8 cellular contexts compared by ENCODE assay signal in the genomic region with DNA sequence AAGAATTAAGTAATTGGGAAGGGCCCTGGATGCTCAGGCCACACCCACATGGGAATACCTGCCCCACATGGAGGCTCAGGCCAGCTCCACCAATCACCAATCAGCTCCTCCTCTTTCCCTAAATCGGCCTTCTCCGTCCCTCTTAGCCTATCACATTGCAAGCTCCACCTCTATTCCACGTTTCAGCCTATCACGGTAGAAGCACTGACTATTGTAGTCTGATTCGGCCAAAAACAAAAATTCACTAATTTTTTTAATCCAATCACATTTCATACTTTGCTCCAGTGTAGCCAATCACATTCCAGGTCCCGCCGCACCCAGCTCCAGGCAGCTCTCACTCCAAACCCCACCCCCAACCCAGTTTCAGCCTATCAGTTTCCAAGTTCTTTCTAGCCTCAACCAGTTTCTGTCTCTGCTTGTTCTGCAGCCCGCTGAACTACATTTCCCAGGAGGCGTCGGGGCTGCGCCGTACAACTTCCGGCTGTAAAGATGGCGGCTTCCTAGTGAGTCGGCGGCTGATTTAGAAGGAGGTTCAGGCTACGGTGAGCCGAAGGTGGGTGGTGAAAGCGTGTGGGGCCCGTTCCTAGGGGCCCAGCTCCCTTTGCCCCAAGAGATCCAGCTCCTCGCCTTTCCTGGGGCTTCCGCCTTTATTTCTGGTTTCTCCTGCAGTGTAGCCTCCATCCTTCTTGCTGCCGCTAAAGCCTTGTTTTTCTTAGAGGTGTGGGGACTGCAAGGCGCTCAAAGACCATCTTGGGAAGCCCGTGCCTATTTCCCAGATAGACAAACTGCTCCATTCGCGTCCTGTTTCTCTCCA. TPM values are rescaled to one million over a fixed set of nuclear protein-coding genes. Genes with fewer than 3 reads are reported as not detected.
DNase-seq lines count a peak whose midpoint lies in the region; ATAC-seq and TF ChIP-seq lines count a peak whose summit lies in the region.

Gene BABAM1 (plus strand): TSS at position 469 of the 814 bp plus-strand sequence. CDS start 1,364 bp downstream, outside the sequence.

- H3K4me3 Mint-ChIP-seq in CD8-positive, alpha-beta T cell, result peak within 1 kb of the TSS; percentile 79

- intact Hi-C loops in CD8-positive, alpha-beta T cell (cut with DNase I, micrococcal nuclease), result loop anchor here (1.0 to 10.0 kb wide), 10 partner anchors 14 to 245 kb away; partner anchors contain the start of genes DDA1 (in 2 of the 2), GTPBP3 (in 2 of the 2), HAUS8 (in 2 of the 2) and MRPL34 (in 2 of the 2)
- intact Hi-C loops in lower lobe of right lung (cut with DNase I), result no loop called here

- CTCF ChIA-PET in CD8-positive, alpha-beta T cell (lab: Charles Lee), result interaction anchor here (0.6 to 13.5 kb wide), 8 partner anchors 9 to 726 kb away, joined by 3 to 148 read pairs (median 4); partner anchors contain the start of genes ANKLE1, ANO8 and MRPL34

- H3K4me1 ChIP-seq in CD8-positive, alpha-beta T cell (ENCODE audit: insufficient read depth, low read length), result peaks cover 14% of the 10 kb centered on the region
- H3K4me1 ChIP-seq in lower lobe of right lung, result peaks cover 22% of the 10 kb centered on the region

- peaks cover 27% of the 10 kb centered on the region for H3K36me3 Mint-ChIP-seq in CD8-positive, alpha-beta T cell

- peaks cover 5% of the 10 kb centered on the region for H3K36me3 ChIP-seq in CD8-positive, alpha-beta T cell (ENCODE audit: insufficient read depth, low read length)
- H3K36me3 ChIP-seq in lower lobe of right lung, result peaks cover 37% of the 10 kb centered on the region

- POLR2A ChIA-PET in CD8-positive, alpha-beta T cell (lab: Charles Lee), result interaction anchor here (1.0 to 2.1 kb wide), 8 partner anchors 13 to 193 kb away, joined by 3 to 11 read pairs (median 5); partner anchors contain the start of genes MVB12A, OCEL1 and USE1

- no peaks in the 10 kb centered on the region for H3K9me3 Mint-ChIP-seq in CD8-positive, alpha-beta T cell

- peak within 1 kb of the TSS; percentile 82 for H3K4me3 ChIP-seq in CD8-positive, alpha-beta T cell (ENCODE audit: low read depth, low read length)
- H3K4me3 ChIP-seq in lower lobe of right lung, result peak within 1 kb of the TSS; percentile 94

- DNase-seq in CD8-positive, alpha-beta T cell, result peak; percentile 81 to 98 (median 91)
- peak; percentile 93 for DNase-seq in HS-27A (ENCODE audit: low read depth)
- peak; percentile 76 for DNase-seq in NK-92 (lab: John Stamatoyannopoulos, UW; ENCODE audit: unreplicated experiment)
- peak; percentile 78 to 87 for DNase-seq in activated CD8-positive, alpha-beta memory T cell treated with anti-CD3 and anti-CD28 coated beads for 1 hour (ENCODE audit: extremely low read depth in 1 of 2, low read depth in 1 of 2)
- DNase-seq in effector CD4-positive, alpha-beta T cell, result peak; percentile 91
- peak; percentile 95 for DNase-seq in lower lobe of right lung
- peak; percentile 92 to 93 (median 93) for DNase-seq in stimulated activated CD4-positive, alpha-beta T cell treated with anti-CD3 and anti-CD28 coated beads, TNF-alpha, amount 100 ng/mL, for 24 hours (ENCODE audit: low read depth in 3 of 3)

- H3K27ac ChIP-seq in CD8-positive, alpha-beta T cell (ENCODE audit: low read depth, low read length), result peak within 1 kb of the TSS; percentile 61
- peak within 1 kb of the TSS; percentile 75 for H3K27ac ChIP-seq in lower lobe of right lung

- ATAC-seq in CD8-positive, alpha-beta T cell, result peak; percentile 93
- ATAC-seq in GM19467 (IDR thresholded peaks at IDR 0.05; ENCODE audit: unreplicated experiment) (peak; percentile 86), lower lobe of right lung (peak; percentile 98)

- H3K27ac Mint-ChIP-seq in CD8-positive, alpha-beta T cell, result peak within 1 kb of the TSS; percentile 63

- TF ChIP-seq CTCF in CD8-positive, alpha-beta T cell (IDR thresholded peaks at IDR 0.05), result no peak
- no peak for TF ChIP-seq CTCF in lower lobe of right lung (IDR thresholded peaks at IDR 0.05)

- no peaks in the 10 kb centered on the region for H3K27me3 Mint-ChIP-seq in CD8-positive, alpha-beta T cell (ENCODE audit: low read depth)

- H3K27me3 ChIP-seq in CD8-positive, alpha-beta T cell (ENCODE audit: insufficient read depth, low read length), result no peaks in the 10 kb centered on the region
- no peaks in the 10 kb centered on the region for H3K27me3 ChIP-seq in lower lobe of right lung (ENCODE audit: low read depth)

- peaks cover 18% of the 10 kb centered on the region for H3K4me1 Mint-ChIP-seq in CD8-positive, alpha-beta T cell (ENCODE audit: low read depth)

- no peaks in the 10 kb centered on the region for H3K9me3 ChIP-seq in CD8-positive, alpha-beta T cell (ENCODE audit: low read length)
- no peaks in the 10 kb centered on the region for H3K9me3 ChIP-seq in lower lobe of right lung

RNA-seq across cellular contexts. Expression of gene BABAM1, which starts in this region (rescaled TPM):
- 10 to 100 TPM; 46.9 to 58.0 TPM for total RNA-seq in CD8-positive, alpha-beta T cell
- 58.4 TPM for total RNA-seq in lower lobe of right lung

Comparison
In these comparisons a context has a peak if more than half of its experiments do, and no peak if none do; other contexts are left out.
1. Peak in every context shown above with its lines: DNase-seq, ATAC-seq, H3K4me3 ChIP-seq and H3K27ac ChIP-seq.